ENCODE assay signal across 13 cellular contexts in genomic region chr17:41635121-41636097, GRCh38. TPM values are rescaled to one million over a fixed set of nuclear protein-coding genes. Genes with fewer than 3 reads are reported as not detected.
DNase-seq lines count a peak whose midpoint lies in the region; ATAC-seq, FAIRE-seq and TF ChIP-seq lines count a peak whose summit lies in the region.
"Had no signal": no experiment of that assay in that cellular context is flagged by ENCODE, and none has a peak within 500 bp of the region (broad histone marks: within the 10 kb centered on the region; RNA-seq: fewer than 3 reads in every experiment).

No MANE protein-coding gene starts in this region.

- no peak for FAIRE-seq in K562 (lab: Jason Lieb, UNC)
- FAIRE-seq in keratinocyte (lab: Jason Lieb, UNC): no peak

- H4K20me1 ChIP-seq in K562 (replicated peaks; ENCODE audit: control insufficient read depth, insufficient read depth, low read length): peaks cover 5% of the 10 kb centered on the region; the same call in 1 of the 2 replicates
- H4K20me1 ChIP-seq in keratinocyte (ENCODE audit: control insufficient read depth, extremely low read depth, insufficient read depth, low read length): no peaks in the 10 kb centered on the region

- peaks cover 0 to 25% of the 10 kb centered on the region in 2 experiments; a peak in 3 of 5 replicates for H3K4me1 ChIP-seq in K562 (replicated peaks in 1 of 2; ENCODE audit: control insufficient read depth in 2 of 2, insufficient read depth in 2 of 2, low read length in 2 of 2)
- peaks cover 24% of the 10 kb centered on the region for H3K4me1 ChIP-seq in keratinocyte (ENCODE audit: control insufficient read depth, extremely low read depth, insufficient read depth, low read length)
- peaks cover 9% of the 10 kb centered on the region for H3K4me1 ChIP-seq in skeletal muscle satellite cell (ENCODE audit: control insufficient read depth, insufficient read depth, low read length)

- no peaks in the 10 kb centered on the region for H3K9me1 ChIP-seq in K562 (ENCODE audit: control insufficient read depth, insufficient read depth, low read length)
- H3K9me1 ChIP-seq in keratinocyte (ENCODE audit: control insufficient read depth, extremely low read depth, insufficient read depth, low read length): no peaks in the 10 kb centered on the region

- no peak for TF ChIP-seq CTCF in K562 (IDR thresholded peaks at IDR 0.05 in 2 of 3, conservative IDR thresholded peaks at IDR 0.05 in 1 of 3; ENCODE audit: insufficient read depth in 2 of 3, low read depth in 1 of 3, low read length in 3 of 3)
- TF ChIP-seq CTCF in keratinocyte (optimal IDR thresholded peaks at IDR 0.05 in 1 of 3, IDR thresholded peaks at IDR 0.05 in 1 of 3, conservative IDR thresholded peaks at IDR 0.05 in 1 of 3; ENCODE audit: extremely low read depth in 1 of 3, insufficient read depth in 2 of 3, low read length in 3 of 3): no peak

- H3K27me3 ChIP-seq in K562 (ENCODE audit: control insufficient read depth in 2 of 2, insufficient read depth in 2 of 2, low read length in 2 of 2) (peaks cover 0 to 8% of the 10 kb centered on the region in 2 experiments; a peak in 2 of 5 replicates), keratinocyte (ENCODE audit: control insufficient read depth, extremely low read depth, insufficient read depth, low read length) (no peaks in the 10 kb centered on the region), skeletal muscle satellite cell (ENCODE audit: control insufficient read depth, insufficient read depth, low read length) (peaks cover 3% of the 10 kb centered on the region)

- in situ Hi-C loops in K562 (cut with MboI): no loop called here

- H3K4me3 ChIP-seq in K562 (no peak overlapping the region), keratinocyte (ENCODE audit: control insufficient read depth in 2 of 3, extremely low read depth in 1 of 3, insufficient read depth in 2 of 3, low read depth in 1 of 3, low read length in 3 of 3) (no peak overlapping the region), skeletal muscle satellite cell (ENCODE audit: low read length) (no peak overlapping the region)

- intact Hi-C loops in K562 (cut with micrococcal nuclease): no loop called here

- BruUV-seq in K562 (replicated peaks; lab: Mats Ljungman, UMichigan): no TSS peak

- H3K27ac ChIP-seq in K562 (ENCODE audit: extremely low read depth, low read depth, low read length) (no peak overlapping the region), keratinocyte (ENCODE audit: control insufficient read depth, insufficient read depth, low read length) (no peak overlapping the region)

- H3K36me3 ChIP-seq in K562 (ENCODE audit: control insufficient read depth, insufficient read depth, low read length) (no peaks in the 10 kb centered on the region), keratinocyte (ENCODE audit: control insufficient read depth in 2 of 2, extremely low read depth in 1 of 2, insufficient read depth in 2 of 2, low read length in 2 of 2) (no peaks in the 10 kb centered on the region), skeletal muscle satellite cell (ENCODE audit: insufficient read depth, low read length) (no peaks in the 10 kb centered on the region)

- CTCF ChIA-PET in K562 (lab: Yijun Ruan, JAX; ENCODE audit: low intra/inter-chr PET ratio): no interaction called here

- no peak for TF ChIP-seq RAD21 in K562 (CRISPR knock-in tag; conservative IDR thresholded peaks at IDR 0.05 in 1 of 2, IDR thresholded peaks at IDR 0.05 in 1 of 2)

- peak; percentile 51 for ATAC-seq in K562
- no peak for ATAC-seq in HG02678 (IDR thresholded peaks at IDR 0.05; ENCODE audit: unreplicated experiment)

- POLR2A ChIA-PET in K562 (lab: Yijun Ruan, JAX): interaction anchor here (1.0 to 2.0 kb wide), 2 partner anchors 54 to 86 kb away, joined by 4 to 6 read pairs; partner anchors contain the start of gene EIF1

- 24% methylated on average over 21 of the region's 28 CpGs for WGBS in K562 (ENCODE audit: insufficient coverage, low coverage, missing lambda C conversion rate)

- no peaks in the 10 kb centered on the region for H3K9me3 ChIP-seq in K562 (replicated peaks; ENCODE audit: control insufficient read depth, insufficient read depth, low read depth, low read length)
- no peaks in the 10 kb centered on the region for H3K9me3 ChIP-seq in keratinocyte (ENCODE audit: control insufficient read depth, low read depth, low read length)
- H3K9me3 ChIP-seq in skeletal muscle satellite cell (replicated peaks; ENCODE audit: low read length): no peaks in the 10 kb centered on the region

- H3K79me2 ChIP-seq in K562 (ENCODE audit: control insufficient read depth, insufficient read depth, low read length) (no peaks in the 10 kb centered on the region), keratinocyte (ENCODE audit: control insufficient read depth, insufficient read depth, low read length) (no peaks in the 10 kb centered on the region)

- dilution Hi-C loops in keratinocyte (cut with MboI; ENCODE audit: extremely low pct_ligation_motif_present, low sequenced_read_pairs): no loop called here

- no peak for TF ChIP-seq POLR2A in K562 (conservative IDR thresholded peaks at IDR 0.05)

- H2AFZ ChIP-seq in K562 (ENCODE audit: low read depth, low read length): peak overlapping the region; percentile 38
- H2AFZ ChIP-seq in keratinocyte (ENCODE audit: control insufficient read depth, low read length): peak overlapping the region; percentile 55

- DNase-seq in HT-29 (ENCODE audit: low spot score) (peak; percentile 46), K562 (ENCODE audit: extremely low read depth in 1 of 4, low spot score in 3 of 4) (no peak), keratinocyte (ENCODE audit: low read depth, low spot score) (no peak), NCI-H2227 (lab: John Stamatoyannopoulos, UW; ENCODE audit: unreplicated experiment) (no peak), anterior cingulate cortex (lab: John Stamatoyannopoulos, UW) (no peak)
- DNase-seq: activated B cell treated with CpG ODN at 0.5 μM for 24 hours; naive B cell; RPMI8226; stimulated activated CD4-positive, alpha-beta T cell treated with anti-CD3 and anti-CD28 coated beads, Interleukin-2, amount 100 ng/mL, for 24 hours had no signal

- H3K9ac ChIP-seq in K562 (ENCODE audit: insufficient read depth in 1 of 2, low read depth in 2 of 2, low read length in 2 of 2): peak overlapping the region in 1 of 2 experiments; percentile 50; a peak in 2 of 4 replicates
- peak overlapping the region; percentile 42 for H3K9ac ChIP-seq in keratinocyte (ENCODE audit: control insufficient read depth, extremely low read depth, insufficient read depth, low read length)
- H3K9ac ChIP-seq in skeletal muscle satellite cell (ENCODE audit: low read depth, low read length): no peak overlapping the region

- no peak for TF ChIP-seq EP300 in K562 (IDR thresholded peaks at IDR 0.05; ENCODE audit: low read length)

- H3K4me2 ChIP-seq in K562 (ENCODE audit: insufficient read depth, low read length) (no peak overlapping the region; the same call in 1 of the 2 replicates), keratinocyte (ENCODE audit: control insufficient read depth, extremely low read depth, insufficient read depth, low read depth, low read length) (peak overlapping the region; percentile 41), skeletal muscle satellite cell (ENCODE audit: low read length) (peak overlapping the region; percentile 51)

RNA-seq across cellular contexts. Expression of gene KRT17, which starts 11.0 kb away (rescaled TPM):
- total RNA-seq in HT-29 (2014; rRNA removed; shearing (Covaris generic)): 286 and 297 TPM in 2 replicates
- total RNA-seq in K562 (2011; cell fraction: chromatin; rRNA removed; ENCODE audit: low replicate concordance): not detected in 2 replicates
- not detected in 2 replicates for total RNA-seq in K562 (2011; cell fraction: nucleolus; rRNA removed)
- total RNA-seq in K562 (2011; cell fraction: nucleoplasm; rRNA removed): not detected in 2 replicates
- total RNA-seq in K562 (2014; rRNA removed) (0.23 TPM in 1 of 2 replicates, not detected in the other), K562 (2014; rRNA removed; fragmentation: Illumina TruSeq; extraction: Trizol) (not detected in 2 replicates), K562 (2015; rRNA removed; fragmentation: Illumina TruSeq; extraction: Trizol) (not detected in 2 replicates), K562 (2021) (not detected in 2 replicates)
- polyA plus RNA-seq in K562 (2011; rRNA removed) (0.16 and 0.25 TPM in 2 replicates), K562 (2014; fragmentation: Illumina TruSeq; extraction: Trizol) (not detected in 2 replicates), K562 (2014; fragmentation: Nextera tagmentation; extraction: Ambion mirVana) (not detected), K562 (2014; rRNA removed) (not detected in 2 replicates), keratinocyte (6,440 to 12,579 TPM (median 8,666 TPM) in 3 replicates)
- not detected in 2 replicates for polyA plus RNA-seq in K562 (2011; cell fraction: cytosol; rRNA removed)
- 0.18 TPM in 1 of 2 replicates, not detected in the other for polyA plus RNA-seq in K562 (2011; cell fraction: nucleus; rRNA removed)
- 0.44 TPM in 1 of 2 replicates, not detected in the other for polyA plus RNA-seq in K562 (2012)
- polyA minus RNA-seq in K562 (2011; rRNA and poly(A)+ RNA removed): not detected in 2 replicates
- polyA minus RNA-seq in K562 (2011; cell fraction: cytosol; rRNA and poly(A)+ RNA removed): 10.2 and 35.5 TPM in 2 replicates
- 3.6 and 8.2 TPM in 2 replicates for polyA minus RNA-seq in K562 (2011; cell fraction: nucleus; rRNA and poly(A)+ RNA removed)
- 46,546 TPM for polyA plus RNA-seq in keratinocyte (2011; ENCODE audit: low read depth)
- polyA plus RNA-seq in keratinocyte (2011; cell fraction: cytosol; rRNA removed): 6,491 and 12,585 TPM in 2 replicates
- 12,033 and 13,742 TPM in 2 replicates for polyA plus RNA-seq in keratinocyte (2011; cell fraction: nucleus; rRNA removed)
- polyA plus RNA-seq in keratinocyte (2012; ENCODE audit: low replicate concordance): 5,743 and 13,877 TPM in 2 replicates
- 5,137 to 9,087 TPM (median 7,073 TPM) in 3 replicates for polyA minus RNA-seq in keratinocyte
- 14,086 TPM for polyA minus RNA-seq in keratinocyte (2011; cell fraction: cytosol; rRNA and poly(A)+ RNA removed)
- polyA minus RNA-seq in keratinocyte (2011; cell fraction: nucleus; rRNA and poly(A)+ RNA removed): 4,848 and 5,061 TPM in 2 replicates
- 0.25 and 1.7 TPM in 2 replicates for total RNA-seq in skeletal muscle satellite cell (2012; rRNA removed)
- total RNA-seq: activated B cell treated with CpG ODN at 0.5 μM for 24 hours; activated T-helper 2 cell treated with anti-CD3 and anti-CD28 coated beads, Interferon-gamma antibody, Interleukin-2, Interleukin-4, amounts not matched to agents 10 μg/mL and 5 μg/mL and 100 μg/mL, durations not matched to agents 14 hours and 24 hours and 36 hours; subcutaneous adipose tissue had no signal

RNA-seq across cellular contexts. Expression of gene KRT16, which starts 22.8 kb away (rescaled TPM):
- total RNA-seq in HT-29 (2014; rRNA removed; shearing (Covaris generic)): 0.38 and 2.1 TPM in 2 replicates
- not detected in 2 replicates for total RNA-seq in K562 (2011; cell fraction: chromatin; rRNA removed; ENCODE audit: low replicate concordance)
- total RNA-seq in K562 (2011; cell fraction: nucleolus; rRNA removed): not detected in 2 replicates
- not detected in 2 replicates for total RNA-seq in K562 (2011; cell fraction: nucleoplasm; rRNA removed)
- not detected in 2 replicates for total RNA-seq in K562 (2014; rRNA removed)
- not detected in 2 replicates for total RNA-seq in K562 (2014; rRNA removed; fragmentation: Illumina TruSeq; extraction: Trizol)
- total RNA-seq in K562 (2015; rRNA removed; fragmentation: Illumina TruSeq; extraction: Trizol): not detected in 2 replicates
- not detected in 2 replicates for total RNA-seq in K562 (2021)
- 0.04 TPM in 1 of 2 replicates, not detected in the other for polyA plus RNA-seq in K562 (2011; rRNA removed)
- not detected in 2 replicates for polyA plus RNA-seq in K562 (2011; cell fraction: cytosol; rRNA removed)
- not detected in 2 replicates for polyA plus RNA-seq in K562 (2011; cell fraction: nucleus; rRNA removed)
- polyA plus RNA-seq in K562 (2012): not detected in 2 replicates
- not detected in 2 replicates for polyA plus RNA-seq in K562 (2014; fragmentation: Illumina TruSeq; extraction: Trizol)
- not detected for polyA plus RNA-seq in K562 (2014; fragmentation: Nextera tagmentation; extraction: Ambion mirVana)
- polyA plus RNA-seq in K562 (2014; rRNA removed): not detected in 2 replicates
- polyA minus RNA-seq in K562 (2011; rRNA and poly(A)+ RNA removed): not detected in 2 replicates
- not detected in 2 replicates for polyA minus RNA-seq in K562 (2011; cell fraction: cytosol; rRNA and poly(A)+ RNA removed)
- polyA minus RNA-seq in K562 (2011; cell fraction: nucleus; rRNA and poly(A)+ RNA removed): not detected in 2 replicates
- polyA plus RNA-seq in keratinocyte: 1,163 to 4,746 TPM (median 1,851 TPM) in 3 replicates
- polyA plus RNA-seq in keratinocyte (2011; ENCODE audit: low read depth): 20,474 TPM
- polyA plus RNA-seq in keratinocyte (2011; cell fraction: cytosol; rRNA removed): 1,428 and 3,010 TPM in 2 replicates
- 2,522 and 2,889 TPM in 2 replicates for polyA plus RNA-seq in keratinocyte (2011; cell fraction: nucleus; rRNA removed)
- polyA plus RNA-seq in keratinocyte (2012; ENCODE audit: low replicate concordance): 1,329 and 6,837 TPM in 2 replicates
- 1,159 to 3,059 TPM (median 1,751 TPM) in 3 replicates for polyA minus RNA-seq in keratinocyte
- polyA minus RNA-seq in keratinocyte (2011; cell fraction: cytosol; rRNA and poly(A)+ RNA removed): 3,006 TPM
- polyA minus RNA-seq in keratinocyte (2011; cell fraction: nucleus; rRNA and poly(A)+ RNA removed): 1,076 and 1,184 TPM in 2 replicates
- total RNA-seq in skeletal muscle satellite cell (2012; rRNA removed): 0.25 TPM in 1 of 2 replicates, not detected in the other
- total RNA-seq: activated B cell treated with CpG ODN at 0.5 μM for 24 hours; activated T-helper 2 cell treated with anti-CD3 and anti-CD28 coated beads, Interferon-gamma antibody, Interleukin-2, Interleukin-4, amounts not matched to agents 10 μg/mL and 5 μg/mL and 100 μg/mL, durations not matched to agents 14 hours and 24 hours and 36 hours had no signal

RNA-seq across cellular contexts. Expression of gene KRT14, which starts 48.7 kb away (rescaled TPM):
- total RNA-seq in HT-29 (2014; rRNA removed; shearing (Covaris generic)): not detected in 2 replicates
- not detected in 2 replicates for total RNA-seq in K562 (2011; cell fraction: chromatin; rRNA removed; ENCODE audit: low replicate concordance)
- not detected in 2 replicates for total RNA-seq in K562 (2011; cell fraction: nucleolus; rRNA removed)
- total RNA-seq in K562 (2011; cell fraction: nucleoplasm; rRNA removed): not detected in 2 replicates
- total RNA-seq in K562 (2014; rRNA removed): not detected in 2 replicates
- total RNA-seq in K562 (2014; rRNA removed; fragmentation: Illumina TruSeq; extraction: Trizol): not detected in 2 replicates
- not detected in 2 replicates for total RNA-seq in K562 (2015; rRNA removed; fragmentation: Illumina TruSeq; extraction: Trizol)
- not detected in 2 replicates for total RNA-seq in K562 (2021)
- 0.08 and 0.22 TPM in 2 replicates for polyA plus RNA-seq in K562 (2011; rRNA removed)
- polyA plus RNA-seq in K562 (2011; cell fraction: cytosol; rRNA removed): 0.09 TPM in 1 of 2 replicates, not detected in the other
- polyA plus RNA-seq in K562 (2011; cell fraction: nucleus; rRNA removed): not detected in 2 replicates
- polyA plus RNA-seq in K562 (2012): not detected in 2 replicates
- polyA plus RNA-seq in K562 (2014; fragmentation: Illumina TruSeq; extraction: Trizol): not detected in 2 replicates
- not detected for polyA plus RNA-seq in K562 (2014; fragmentation: Nextera tagmentation; extraction: Ambion mirVana)
- not detected in 2 replicates for polyA plus RNA-seq in K562 (2014; rRNA removed)
- polyA minus RNA-seq in K562 (2011; rRNA and poly(A)+ RNA removed): not detected in 2 replicates
- polyA minus RNA-seq in K562 (2011; cell fraction: cytosol; rRNA and poly(A)+ RNA removed): not detected in 2 replicates
- polyA minus RNA-seq in K562 (2011; cell fraction: nucleus; rRNA and poly(A)+ RNA removed): not detected in 2 replicates
- 26,041 to 32,523 TPM (median 29,603 TPM) in 3 replicates for polyA plus RNA-seq in keratinocyte
- 31,901 TPM for polyA plus RNA-seq in keratinocyte (2011; ENCODE audit: low read depth)
- polyA plus RNA-seq in keratinocyte (2011; cell fraction: cytosol; rRNA removed): 21,475 and 38,030 TPM in 2 replicates
- polyA plus RNA-seq in keratinocyte (2011; cell fraction: nucleus; rRNA removed): 27,919 and 28,945 TPM in 2 replicates
- polyA plus RNA-seq in keratinocyte (2012; ENCODE audit: low replicate concordance): 14,568 and 23,086 TPM in 2 replicates
- 19,979 to 26,270 TPM (median 20,630 TPM) in 3 replicates for polyA minus RNA-seq in keratinocyte
- 27,275 TPM for polyA minus RNA-seq in keratinocyte (2011; cell fraction: cytosol; rRNA and poly(A)+ RNA removed)
- polyA minus RNA-seq in keratinocyte (2011; cell fraction: nucleus; rRNA and poly(A)+ RNA removed): 10,810 and 12,637 TPM in 2 replicates
- not detected in 2 replicates for total RNA-seq in skeletal muscle satellite cell (2012; rRNA removed)
- total RNA-seq: activated B cell treated with CpG ODN at 0.5 μM for 24 hours; activated T-helper 2 cell treated with anti-CD3 and anti-CD28 coated beads, Interferon-gamma antibody, Interleukin-2, Interleukin-4, amounts not matched to agents 10 μg/mL and 5 μg/mL and 100 μg/mL, durations not matched to agents 14 hours and 24 hours and 36 hours had no signal

RNA-seq across cellular contexts. Expression of gene EIF1, which starts 53.3 kb away (rescaled TPM):
- total RNA-seq in HT-29 (2014; rRNA removed; shearing (Covaris generic)): 81.6 and 91.6 TPM in 2 replicates
- total RNA-seq in K562 (2011; cell fraction: chromatin; rRNA removed; ENCODE audit: low replicate concordance): 298 and 342 TPM in 2 replicates
- total RNA-seq in K562 (2011; cell fraction: nucleolus; rRNA removed): 197 and 220 TPM in 2 replicates
- total RNA-seq in K562 (2011; cell fraction: nucleoplasm; rRNA removed): 315 and 402 TPM in 2 replicates
- total RNA-seq in K562 (2014; rRNA removed) (81.3 and 85.7 TPM in 2 replicates), K562 (2014; rRNA removed; fragmentation: Illumina TruSeq; extraction: Trizol) (95.4 and 115 TPM in 2 replicates), K562 (2015; rRNA removed; fragmentation: Illumina TruSeq; extraction: Trizol) (67.0 and 77.8 TPM in 2 replicates), K562 (2021) (880 and 965 TPM in 2 replicates)
- polyA plus RNA-seq in K562 (2011; rRNA removed) (255 and 320 TPM in 2 replicates), K562 (2014; fragmentation: Illumina TruSeq; extraction: Trizol) (612 and 683 TPM in 2 replicates), K562 (2014; fragmentation: Nextera tagmentation; extraction: Ambion mirVana) (1,000 to 10,000 TPM; 1,018 to 1,204 TPM), K562 (2014; rRNA removed) (236 and 297 TPM in 2 replicates), keratinocyte (236 to 308 TPM (median 272 TPM) in 3 replicates)
- polyA plus RNA-seq in K562 (2011; cell fraction: cytosol; rRNA removed): 104 and 119 TPM in 2 replicates
- 247 and 265 TPM in 2 replicates for polyA plus RNA-seq in K562 (2011; cell fraction: nucleus; rRNA removed)
- polyA plus RNA-seq in K562 (2012): 675 and 2,132 TPM in 2 replicates
- 97.5 and 123 TPM in 2 replicates for polyA minus RNA-seq in K562 (2011; rRNA and poly(A)+ RNA removed)
- polyA minus RNA-seq in K562 (2011; cell fraction: cytosol; rRNA and poly(A)+ RNA removed): 123 and 125 TPM in 2 replicates
- 139 and 151 TPM in 2 replicates for polyA minus RNA-seq in K562 (2011; cell fraction: nucleus; rRNA and poly(A)+ RNA removed)
- polyA plus RNA-seq in keratinocyte (2011; ENCODE audit: low read depth): 1,255 TPM
- polyA plus RNA-seq in keratinocyte (2011; cell fraction: cytosol; rRNA removed): 367 and 580 TPM in 2 replicates
- 378 and 447 TPM in 2 replicates for polyA plus RNA-seq in keratinocyte (2011; cell fraction: nucleus; rRNA removed)
- polyA plus RNA-seq in keratinocyte (2012; ENCODE audit: low replicate concordance): 695 and 2,008 TPM in 2 replicates
- 71.7 to 141 TPM (median 108 TPM) in 3 replicates for polyA minus RNA-seq in keratinocyte
- polyA minus RNA-seq in keratinocyte (2011; cell fraction: cytosol; rRNA and poly(A)+ RNA removed): 100 TPM
- 71.1 and 103 TPM in 2 replicates for polyA minus RNA-seq in keratinocyte (2011; cell fraction: nucleus; rRNA and poly(A)+ RNA removed)
- total RNA-seq in skeletal muscle satellite cell (2012; rRNA removed): 57.0 and 60.1 TPM in 2 replicates

Comparison
In these comparisons a context has a peak if more than half of its experiments do, and no peak if none do; other contexts are left out.
1. RNA of gene KRT17, which starts 11.0 kb away (total RNA-seq): 286 to 297 TPM in HT-29; 0.23 TPM in K562; every median in the first group is over 100 times any median in the second.